In genomic region chr14:81668626-81669274, GRCh38 we compare ENCODE assay signal across 25 cellular contexts.
"Had no signal": no experiment of that assay in that cellular context is flagged by ENCODE, and none has a peak within 500 bp of the region (broad histone marks: within the 10 kb centered on the region; RNA-seq: fewer than 3 reads in every experiment).

No MANE protein-coding gene starts in this region.

- DNase-seq: colonic mucosa; cortex of kidney; dermis blood vessel endothelial cell; dorsolateral prefrontal cortex; effector CD4-positive, alpha-beta T cell; effector CD8-positive, alpha-beta T cell; effector memory CD4-positive, alpha-beta T cell; effector memory CD8-positive, alpha-beta T cell; endodermal cell; erythroblast; esophagus squamous epithelium; foreskin keratinocyte; foreskin melanocyte; gastrocnemius medialis; glutamatergic neuron; head of caudate nucleus had no signal

- H3K9me3 ChIP-seq: colonic mucosa, esophagus muscularis mucosa, esophagus squamous epithelium, gastrocnemius medialis, gastroesophageal sphincter had no signal

- H3K36me3 ChIP-seq: colonic mucosa, esophagus muscularis mucosa, esophagus squamous epithelium, gastrocnemius medialis, gastroesophageal sphincter had no signal

- ATAC-seq: effector memory CD8-positive, alpha-beta T cell; esophagus mucosa; foreskin keratinocyte; gastrocnemius medialis; gastroesophageal sphincter had no signal

- H3K27ac ChIP-seq: colonic mucosa, coronary artery, dorsolateral prefrontal cortex, epithelial cell of prostate, esophagus muscularis mucosa, esophagus squamous epithelium, foreskin keratinocyte, gastrocnemius medialis, gastroesophageal sphincter had no signal

- H3K27me3 ChIP-seq: colonic mucosa, dorsolateral prefrontal cortex, esophagus muscularis mucosa, esophagus squamous epithelium, foreskin keratinocyte, gastrocnemius medialis, gastroesophageal sphincter had no signal

- FAIRE-seq: colon, endometrium, endothelial cell of umbilical vein, frontal cortex had no signal

- H3K4me1 ChIP-seq: colonic mucosa, esophagus muscularis mucosa, esophagus squamous epithelium, foreskin keratinocyte, gastrocnemius medialis, gastroesophageal sphincter had no signal

- H3K4me3 ChIP-seq: colonic mucosa, coronary artery, dorsolateral prefrontal cortex, esophagus muscularis mucosa, esophagus squamous epithelium, gastrocnemius medialis, gastroesophageal sphincter had no signal
